ENCODE assay signal across 8 cellular contexts in genomic region chr5:172902497-172903472, GRCh38. TPM values are rescaled to one million over a fixed set of nuclear protein-coding genes. Genes with fewer than 3 reads are reported as not detected.
A peak's percentile ranks its signal among the peaks of the same experiment; 100 is the strongest.
DNase-seq lines count a peak whose midpoint lies in the region; ATAC-seq and TF ChIP-seq lines count a peak whose summit lies in the region.

No MANE protein-coding gene starts in this region.

- no peak for ATAC-seq in activated T-helper 17 cell treated with anti-CD3 and anti-CD28 coated beads, Interleukin-2, amount 50 U/mL, for 72 hours (replicated peaks)
- no peak for ATAC-seq in HG02970 (IDR thresholded peaks at IDR 0.05; ENCODE audit: low FRiP score, unreplicated experiment)

- H3K4me3 Mint-ChIP-seq in activated T-helper 17 cell treated with anti-CD3 and anti-CD28 coated beads, Interleukin-2, amount 50 U/mL, for 72 hours, result no peak overlapping the region

- TF ChIP-seq CTCF in epithelial cell of proximal tubule (conservative IDR thresholded peaks at IDR 0.05; ENCODE audit: low read depth, low read length), result peak; percentile 52

- H3K27me3 Mint-ChIP-seq in activated T-helper 17 cell treated with anti-CD3 and anti-CD28 coated beads, Interleukin-2, amount 50 U/mL, for 72 hours, result no peaks in the 10 kb centered on the region

- peaks cover 27% of the 10 kb centered on the region for H3K36me3 Mint-ChIP-seq in activated T-helper 17 cell treated with anti-CD3 and anti-CD28 coated beads, Interleukin-2, amount 50 U/mL, for 72 hours (ENCODE audit: low read depth)

- DNase-seq in ELF-1 (ENCODE audit: low read depth, low spot score) (peak; percentile 65), OCI-M1 (lab: John Stamatoyannopoulos, UW) (peak; percentile 43), epithelial cell of proximal tubule (ENCODE audit: low read depth) (peak; percentile 89), myocyte (ENCODE audit: low read depth) (peak; percentile 77), COR-L47 (lab: John Stamatoyannopoulos, UW) (no peak)
- DNase-seq in central memory CD4-positive, alpha-beta T cell, result no peak

- H3K27ac Mint-ChIP-seq in activated T-helper 17 cell treated with anti-CD3 and anti-CD28 coated beads, Interleukin-2, amount 50 U/mL, for 72 hours, result no peak overlapping the region

- no peak overlapping the region for H3K4me3 ChIP-seq in epithelial cell of proximal tubule (ENCODE audit: low read depth, low read length)

- H3K4me1 Mint-ChIP-seq in activated T-helper 17 cell treated with anti-CD3 and anti-CD28 coated beads, Interleukin-2, amount 50 U/mL, for 72 hours, result no peaks in the 10 kb centered on the region

- H3K9me3 Mint-ChIP-seq in activated T-helper 17 cell treated with anti-CD3 and anti-CD28 coated beads, Interleukin-2, amount 50 U/mL, for 72 hours, result no peaks in the 10 kb centered on the region

RNA-seq across cellular contexts. Expression of gene RPL26L1, which starts 56.4 kb away (rescaled TPM):
- 73.1 and 86.5 TPM in 2 replicates for total RNA-seq in epithelial cell of proximal tubule
- 47.1 and 53.4 TPM in 2 replicates for total RNA-seq in myocyte
- polyA plus RNA-seq in myocyte (2012), result 107 TPM
- total RNA-seq in activated T-helper 17 cell treated with anti-CD3 and anti-CD28 coated beads, Interleukin-2, amount 50 U/mL, for 72 hours, result 10 to 100 TPM; 31.8 to 64.9 TPM

Comparison
In these comparisons a context has a peak if more than half of its experiments do, and no peak if none do; other contexts are left out.
1. DNase-seq: peak in ELF-1 (single experiment), OCI-M1 (single experiment), epithelial cell of proximal tubule (single experiment) and myocyte (single experiment); none in central memory CD4-positive, alpha-beta T cell (single experiment) and COR-L47 (single experiment).